Comparison of ENCODE assay signal across 28 cellular contexts in genomic region chr11:121298770-121299169, GRCh38. TPM values are rescaled to one million over a fixed set of nuclear protein-coding genes. Genes with fewer than 3 reads are reported as not detected.
DNase-seq lines count a peak whose midpoint lies in the region; ATAC-seq, FAIRE-seq and TF ChIP-seq lines count a peak whose summit lies in the region.
"Had no signal": no experiment of that assay in that cellular context is flagged by ENCODE, and none has a peak within 500 bp of the region (broad histone marks: within the 10 kb centered on the region; RNA-seq: fewer than 3 reads in every experiment).

No MANE protein-coding gene starts in this region.

- ATAC-seq in activated CD4-positive, alpha-beta T cell treated with anti-CD3 and anti-CD28 coated beads for 36 hours = peak; percentile 61
- no peak for ATAC-seq in HG03439 (IDR thresholded peaks at IDR 0.05; ENCODE audit: unreplicated experiment)
- no peak for ATAC-seq in T-helper 17 cell
- ATAC-seq: effector memory CD8-positive, alpha-beta T cell; left lung; naive thymus-derived CD8-positive, alpha-beta T cell; Right ventricle myocardium inferior; SK-N-SH treated with all-trans-retinoic acid at 6 μM for 48 hours; stimulated activated naive CD8-positive, alpha-beta T cell treated with anti-CD3 and anti-CD28 coated beads, Interleukin-15, amount 100 ng/mL, for 72 hours had no signal

- POLR2A ChIA-PET in activated CD4-positive, alpha-beta T cell treated with anti-CD3 and anti-CD28 coated beads for 36 hours (lab: Charles Lee) = no interaction called here

- H3K27me3 ChIP-seq in HUES64 (ENCODE audit: insufficient read depth, low read length) = no peaks in the 10 kb centered on the region
- H3K27me3 ChIP-seq in keratinocyte (ENCODE audit: control insufficient read depth, extremely low read depth, insufficient read depth, low read length) = no peaks in the 10 kb centered on the region
- H3K27me3 ChIP-seq: left lung had no signal

- no peak overlapping the region for H3K9ac ChIP-seq in HUES64 (ENCODE audit: low read depth, low read length)
- H3K9ac ChIP-seq in keratinocyte (ENCODE audit: control insufficient read depth, extremely low read depth, insufficient read depth, low read length) = no peak overlapping the region

- CTCF ChIA-PET in activated CD4-positive, alpha-beta T cell treated with anti-CD3 and anti-CD28 coated beads for 36 hours (lab: Charles Lee) = interaction anchor here (0.6 kb wide), 1 partner anchor 47 kb away, joined by 3 read pairs; no protein-coding TSS in a partner anchor

- H3K9me3 ChIP-seq in HUES64 (ENCODE audit: insufficient read depth, low read depth, low read length) (peaks cover 3% of the 10 kb centered on the region; the same call in 1 of the 2 replicates), keratinocyte (ENCODE audit: control insufficient read depth, low read depth, low read length) (no peaks in the 10 kb centered on the region), T-helper 17 cell (ENCODE audit: control insufficient read depth, low read length, poor library complexity, severe bottlenecking) (no peaks in the 10 kb centered on the region)
- H3K9me3 ChIP-seq: left lung had no signal

- no peak overlapping the region for H2AFZ ChIP-seq in keratinocyte (ENCODE audit: control insufficient read depth, low read length)

- peak overlapping the region; percentile 52 for H3K27ac ChIP-seq in HUES64 (ENCODE audit: low read depth, low read length)
- H3K27ac ChIP-seq in keratinocyte (ENCODE audit: control insufficient read depth, insufficient read depth, low read length) = peak overlapping the region; percentile 55
- H3K27ac ChIP-seq: left lung, skin epidermis had no signal

- H3K36me3 Mint-ChIP-seq in activated CD4-positive, alpha-beta T cell treated with anti-CD3 and anti-CD28 coated beads for 36 hours (ENCODE audit: low read depth) = peaks cover 13% of the 10 kb centered on the region
- peaks cover 25% of the 10 kb centered on the region for H3K36me3 Mint-ChIP-seq in activated CD4-positive, alpha-beta T cell treated with anti-CD3 and anti-CD28 coated beads, Interleukin-2, amount 10 ng/mL, durations not matched to agents 24 days and 14 days (ENCODE audit: low read depth)
- H3K36me3 Mint-ChIP-seq in chondrocyte (ENCODE audit: low read depth) (peaks cover under 1% of the 10 kb centered on the region), T-helper 17 cell (ENCODE audit: low read depth) (peaks cover 6% of the 10 kb centered on the region)

- peaks cover 92% of the 10 kb centered on the region for H3K79me2 ChIP-seq in keratinocyte (ENCODE audit: control insufficient read depth, insufficient read depth, low read length)

- H3K4me1 ChIP-seq in HUES64 (ENCODE audit: insufficient read depth, low read length) = peaks cover 71% of the 10 kb centered on the region
- peaks cover 30% of the 10 kb centered on the region for H3K4me1 ChIP-seq in keratinocyte (ENCODE audit: control insufficient read depth, extremely low read depth, insufficient read depth, low read length)

- H3K36me3 ChIP-seq in HUES64 (ENCODE audit: insufficient read depth, low read length) (peaks cover 26% of the 10 kb centered on the region), keratinocyte (ENCODE audit: control insufficient read depth in 2 of 2, extremely low read depth in 1 of 2, insufficient read depth in 2 of 2, low read length in 2 of 2) (peaks cover 1 to 17% of the 10 kb centered on the region in 2 experiments)

- FAIRE-seq in keratinocyte (lab: Jason Lieb, UNC) = no peak

- peak overlapping the region; percentile 26 for H3K27ac Mint-ChIP-seq in activated CD4-positive, alpha-beta T cell treated with anti-CD3 and anti-CD28 coated beads for 36 hours
- no peak overlapping the region for H3K27ac Mint-ChIP-seq in activated CD4-positive, alpha-beta T cell treated with anti-CD3 and anti-CD28 coated beads, Interleukin-2, amount 10 ng/mL, durations not matched to agents 24 days and 14 days
- H3K27ac Mint-ChIP-seq in chondrocyte (ENCODE audit: unreplicated experiment) = peak overlapping the region; percentile 58
- H3K27ac Mint-ChIP-seq in T-helper 17 cell = no peak overlapping the region
- H3K27ac Mint-ChIP-seq: activated naive CD4-positive, alpha-beta T cell treated with anti-CD3 and anti-CD28 coated beads for 36 hours; mesothelial cell of epicardium; stimulated activated naive CD8-positive, alpha-beta T cell treated with anti-CD3 and anti-CD28 coated beads, Interleukin-15, amount 100 ng/mL, for 72 hours had no signal

- no peak overlapping the region for H3K4me2 ChIP-seq in keratinocyte (ENCODE audit: control insufficient read depth, extremely low read depth, insufficient read depth, low read depth, low read length)

- H3K9me3 Mint-ChIP-seq in activated CD4-positive, alpha-beta T cell treated with anti-CD3 and anti-CD28 coated beads for 36 hours (ENCODE audit: low read depth) = peaks cover 2% of the 10 kb centered on the region
- no peaks in the 10 kb centered on the region for H3K9me3 Mint-ChIP-seq in activated CD4-positive, alpha-beta T cell treated with anti-CD3 and anti-CD28 coated beads, Interleukin-2, amount 10 ng/mL, durations not matched to agents 24 days and 14 days
- no peaks in the 10 kb centered on the region for H3K9me3 Mint-ChIP-seq in chondrocyte (ENCODE audit: low read depth)
- H3K9me3 Mint-ChIP-seq: activated naive CD4-positive, alpha-beta T cell treated with anti-CD3 and anti-CD28 coated beads for 36 hours; effector memory CD8-positive, alpha-beta T cell; mesothelial cell of epicardium; naive thymus-derived CD8-positive, alpha-beta T cell; stimulated activated naive CD8-positive, alpha-beta T cell treated with anti-CD3 and anti-CD28 coated beads, Interleukin-15, amount 100 ng/mL, for 72 hours had no signal

- intact Hi-C loops in activated CD4-positive, alpha-beta T cell treated with anti-CD3 and anti-CD28 coated beads for 36 hours (cut with DNase I, micrococcal nuclease) = no loop called here
- intact Hi-C loops in activated CD4-positive, alpha-beta T cell treated with anti-CD3 and anti-CD28 coated beads, Interleukin-2, amount 10 ng/mL, durations not matched to agents 24 days and 14 days (cut with micrococcal nuclease) = no loop called here

- peaks cover 3% of the 10 kb centered on the region for H4K20me1 ChIP-seq in keratinocyte (ENCODE audit: control insufficient read depth, extremely low read depth, insufficient read depth, low read length)

- TF ChIP-seq CTCF in chondrocyte (IDR thresholded peaks at IDR 0.05) = no peak
- no peak for TF ChIP-seq CTCF in keratinocyte (optimal IDR thresholded peaks at IDR 0.05 in 1 of 3, IDR thresholded peaks at IDR 0.05 in 1 of 3, conservative IDR thresholded peaks at IDR 0.05 in 1 of 3; ENCODE audit: extremely low read depth in 1 of 3, insufficient read depth in 2 of 3, low read length in 3 of 3)

- no peaks in the 10 kb centered on the region for H3K27me3 Mint-ChIP-seq in activated CD4-positive, alpha-beta T cell treated with anti-CD3 and anti-CD28 coated beads for 36 hours
- H3K27me3 Mint-ChIP-seq in activated CD4-positive, alpha-beta T cell treated with anti-CD3 and anti-CD28 coated beads, Interleukin-2, amount 10 ng/mL, durations not matched to agents 24 days and 14 days = no peaks in the 10 kb centered on the region
- H3K27me3 Mint-ChIP-seq in chondrocyte (ENCODE audit: low read depth) (no peaks in the 10 kb centered on the region), T-helper 17 cell (no peaks in the 10 kb centered on the region)
- H3K27me3 Mint-ChIP-seq: effector memory CD8-positive, alpha-beta T cell; naive thymus-derived CD8-positive, alpha-beta T cell; stimulated activated naive CD8-positive, alpha-beta T cell treated with anti-CD3 and anti-CD28 coated beads, Interleukin-15, amount 100 ng/mL, for 72 hours had no signal

- WGBS in HUES64 = 71% methylated on average over 5 of the region's 5 CpGs

- peaks cover 2% of the 10 kb centered on the region for H3K9me1 ChIP-seq in keratinocyte (ENCODE audit: control insufficient read depth, extremely low read depth, insufficient read depth, low read length)

- H3K4me3 ChIP-seq in HUES64 (ENCODE audit: low read length) (no peak overlapping the region), keratinocyte (ENCODE audit: control insufficient read depth in 2 of 3, extremely low read depth in 1 of 3, insufficient read depth in 2 of 3, low read depth in 1 of 3, low read length in 3 of 3) (no peak overlapping the region)
- H3K4me3 ChIP-seq: left lung, skin epidermis had no signal

- H3K4me3 Mint-ChIP-seq in activated CD4-positive, alpha-beta T cell treated with anti-CD3 and anti-CD28 coated beads for 36 hours = no peak overlapping the region
- no peak overlapping the region for H3K4me3 Mint-ChIP-seq in activated CD4-positive, alpha-beta T cell treated with anti-CD3 and anti-CD28 coated beads, Interleukin-2, amount 10 ng/mL, durations not matched to agents 24 days and 14 days
- H3K4me3 Mint-ChIP-seq in chondrocyte (ENCODE audit: unreplicated experiment) (no peak overlapping the region), T-helper 17 cell (no peak overlapping the region)
- H3K4me3 Mint-ChIP-seq: activated naive CD4-positive, alpha-beta T cell treated with anti-CD3 and anti-CD28 coated beads for 36 hours; effector memory CD8-positive, alpha-beta T cell; mesothelial cell of epicardium; naive thymus-derived CD8-positive, alpha-beta T cell; stimulated activated naive CD8-positive, alpha-beta T cell treated with anti-CD3 and anti-CD28 coated beads, Interleukin-15, amount 100 ng/mL, for 72 hours had no signal

- H3K4me1 Mint-ChIP-seq in activated CD4-positive, alpha-beta T cell treated with anti-CD3 and anti-CD28 coated beads for 36 hours = peaks cover 41% of the 10 kb centered on the region
- H3K4me1 Mint-ChIP-seq in activated CD4-positive, alpha-beta T cell treated with anti-CD3 and anti-CD28 coated beads, Interleukin-2, amount 10 ng/mL, durations not matched to agents 24 days and 14 days = peaks cover 22% of the 10 kb centered on the region
- H3K4me1 Mint-ChIP-seq in chondrocyte (ENCODE audit: low read depth) (peaks cover 37% of the 10 kb centered on the region), T-helper 17 cell (peaks cover 33% of the 10 kb centered on the region)

- no peak for DNase-seq in activated CD4-positive, alpha-beta T cell treated with anti-CD3 and anti-CD28 coated beads for 36 hours
- DNase-seq in activated CD4-positive, alpha-beta T cell treated with anti-CD3 and anti-CD28 coated beads, Interleukin-2, amount 10 ng/mL, durations not matched to agents 24 days and 14 days = no peak
- DNase-seq in chondrocyte (ENCODE audit: low spot score) (no peak), keratinocyte (ENCODE audit: low read depth, low spot score) (no peak), T-helper 17 cell (no peak)
- no peak for DNase-seq in stimulated activated naive CD4-positive, alpha-beta T cell treated with Interleukin-2 at 50 U/mL for 16 hours (lab: John Stamatoyannopoulos, UW)
- DNase-seq: 8988T; activated CD4-positive, alpha-beta T cell treated with anti-CD3 and anti-CD28 coated beads for 4 hours; activated naive CD4-positive, alpha-beta T cell treated with anti-CD3 and anti-CD28 coated beads for 36 hours; activated T-cell treated with anti-CD3 and anti-CD28 coated beads, Interleukin-2, amount 50 U/mL, for 48 hours; amygdala; cortex of kidney; effector memory CD8-positive, alpha-beta T cell; hippocampal formation; KG1; left lung; naive thymus-derived CD8-positive, alpha-beta T cell; NCI-H1436 treated with DMSO at 0.1 percent for 48 hours; NCI-H774; occipital lobe; stimulated activated naive CD8-positive, alpha-beta T cell treated with anti-CD3 and anti-CD28 coated beads, Interleukin-15, amount 100 ng/mL, for 72 hours; T-helper 2 cell had no signal

- dilution Hi-C loops in keratinocyte (cut with MboI; ENCODE audit: extremely low pct_ligation_motif_present, low sequenced_read_pairs) = no loop called here

RNA-seq across cellular contexts. Expression of gene SC5D, which starts 6.2 kb away (rescaled TPM):
- 10 to 100 TPM; 22.3 to 29.9 TPM for total RNA-seq in activated CD4-positive, alpha-beta T cell treated with anti-CD3 and anti-CD28 coated beads for 36 hours
- 22.9 and 25.4 TPM in 2 replicates for total RNA-seq in activated CD4-positive, alpha-beta T cell treated with anti-CD3 and anti-CD28 coated beads, Interleukin-2, amount 10 ng/mL, durations not matched to agents 24 days and 14 days
- 127 TPM for polyA plus RNA-seq in HUES64 (2013, experiment 1 of 2)
- polyA plus RNA-seq in HUES64 (2013, experiment 2 of 2) = 133 TPM
- total RNA-seq in chondrocyte = 38.9 to 53.4 TPM (median 47.6 TPM) in 3 replicates
- polyA plus RNA-seq in keratinocyte = 112 to 273 TPM (median 259 TPM) in 3 replicates
- polyA plus RNA-seq in keratinocyte (2011; ENCODE audit: low read depth) = 20.6 TPM
- 60.9 and 114 TPM in 2 replicates for polyA plus RNA-seq in keratinocyte (2011; cell fraction: cytosol; rRNA removed)
- 163 and 241 TPM in 2 replicates for polyA plus RNA-seq in keratinocyte (2011; cell fraction: nucleus; rRNA removed)
- 99.9 and 119 TPM in 2 replicates for polyA plus RNA-seq in keratinocyte (2012; ENCODE audit: low replicate concordance)
- polyA minus RNA-seq in keratinocyte = 142 to 283 TPM (median 212 TPM) in 3 replicates
- polyA minus RNA-seq in keratinocyte (2011; cell fraction: cytosol; rRNA and poly(A)+ RNA removed) = 103 TPM
- polyA minus RNA-seq in keratinocyte (2011; cell fraction: nucleus; rRNA and poly(A)+ RNA removed) = 220 and 372 TPM in 2 replicates
- 10 to 100 TPM; 24.7 to 29.7 TPM for total RNA-seq in T-helper 17 cell

Comparison
In these comparisons a context has a peak if more than half of its experiments do, and no peak if none do; other contexts are left out.
1. H3K27ac Mint-ChIP-seq: peak in activated CD4-positive, alpha-beta T cell treated with anti-CD3 and anti-CD28 coated beads for 36 hours (single experiment) and chondrocyte (single experiment); none in activated CD4-positive, alpha-beta T cell treated with anti-CD3 and anti-CD28 coated beads, Interleukin-2, amount 10 ng/mL, durations not matched to agents 24 days and 14 days (single experiment) and T-helper 17 cell (single experiment).